ENCODE assay signal across 27 cellular contexts in genomic region chr6:125138083-125138482, GRCh38.
"Had no signal": no experiment of that assay in that cellular context is flagged by ENCODE, and none has a peak within 500 bp of the region (broad histone marks: within the 10 kb centered on the region; RNA-seq: fewer than 3 reads in every experiment).

No MANE protein-coding gene starts in this region.

- H3K4me1 ChIP-seq: stomach, suprapubic skin, testis, thyroid gland, tibial nerve, transverse colon, upper lobe of left lung, upper lobe of right lung, uterus, vagina had no signal

- H3K27me3 Mint-ChIP-seq: stimulated activated memory B cell treated with anti-CD40 and anti-IgM and Interleukin-4, amounts not matched to agents 10 μg/mL and 1 μg/mL and 100 μg/mL, for 72 hours; stimulated activated naive CD8-positive, alpha-beta T cell treated with anti-CD3 and anti-CD28 coated beads, Interleukin-15, amount 100 ng/mL, for 72 hours had no signal

- H3K27ac Mint-ChIP-seq: stimulated activated effector memory CD8-positive, alpha-beta T cell treated with anti-CD3 and anti-CD28 coated beads, Interleukin-12 subunit alpha, Interleukin-12 subunit beta, amount 100 ng/mL, for 72 hours; stimulated activated memory B cell treated with anti-CD40 and anti-IgM and Interleukin-4, amounts not matched to agents 10 μg/mL and 1 μg/mL and 100 μg/mL, for 72 hours; stimulated activated naive B cell treated with anti-CD40 and anti-IgM and Interleukin-4, amounts not matched to agents 10 μg/mL and 1 μg/mL and 100 μg/mL, for 72 hours; stimulated activated naive CD8-positive, alpha-beta T cell treated with anti-CD3 and anti-CD28 coated beads, Interleukin-15, amount 100 ng/mL, for 72 hours; stimulated activated naive CD8-positive, alpha-beta T cell treated with anti-CD3 and anti-CD28 coated beads, Interleukin-15, Interleukin-2, amounts not matched to agents 100 ng/mL and 50 ng/mL, for 24 hours had no signal

- DNase-seq: stimulated activated CD4-positive, alpha-beta T cell treated with anti-CD3 and anti-CD28 coated beads, Interleukin-2, amount 100 ng/mL, for 48 hours; stimulated activated CD4-positive, alpha-beta T cell treated with anti-CD3 and anti-CD28 coated beads, Interleukin-4, amount 100 ng/mL, for 1 hour; stimulated activated CD4-positive, alpha-beta T cell treated with anti-CD3 and anti-CD28 coated beads, Interleukin-4, amount 100 ng/mL, for 24 hours; stimulated activated CD4-positive, alpha-beta T cell treated with anti-CD3 and anti-CD28 coated beads, Interleukin-4, amount 100 ng/mL, for 4 hours; stimulated activated CD8-positive, alpha-beta memory T cell treated with anti-CD3 and anti-CD28 coated beads, Interleukin-4, amount 100 ng/mL, for 48 hours; stimulated activated naive B cell treated with anti-CD40 and anti-IgM and Interleukin-4, amounts not matched to agents 10 μg/mL and 1 μg/mL and 100 μg/mL, for 72 hours; stimulated activated naive CD4-positive, alpha-beta T cell; stimulated activated naive CD4-positive, alpha-beta T cell treated with Interleukin-2 at 50 U/mL for 16 hours; stimulated activated naive CD8-positive, alpha-beta T cell treated with anti-CD3 and anti-CD28 coated beads, Interleukin-15, amount 100 ng/mL, for 72 hours; stimulated activated naive CD8-positive, alpha-beta T cell treated with anti-CD3 and anti-CD28 coated beads, Interleukin-15, Interleukin-2, amounts not matched to agents 100 U/mL and 50 U/mL, for 24 hours; stomach; substantia nigra; testis; thyroid gland; tibial artery; transverse colon; trophoblast cell; upper lobe of left lung; upper lobe of right lung; uterus had no signal

- H3K27ac ChIP-seq: stomach, suprapubic skin, testis, thoracic aorta, thyroid gland, tibial nerve, transverse colon, upper lobe of left lung, upper lobe of right lung, uterus, vagina had no signal

- H3K9me3 Mint-ChIP-seq: stimulated activated effector memory CD8-positive, alpha-beta T cell treated with anti-CD3 and anti-CD28 coated beads, Interleukin-12 subunit alpha, Interleukin-12 subunit beta, amount 100 ng/mL, for 72 hours; stimulated activated memory B cell treated with anti-CD40 and anti-IgM and Interleukin-4, amounts not matched to agents 10 μg/mL and 1 μg/mL and 100 μg/mL, for 72 hours; stimulated activated naive CD8-positive, alpha-beta T cell treated with anti-CD3 and anti-CD28 coated beads, Interleukin-15, amount 100 ng/mL, for 72 hours; stimulated activated naive CD8-positive, alpha-beta T cell treated with anti-CD3 and anti-CD28 coated beads, Interleukin-15, Interleukin-2, amounts not matched to agents 100 ng/mL and 50 ng/mL, for 24 hours had no signal

- H3K4me1 Mint-ChIP-seq: stimulated activated effector memory CD8-positive, alpha-beta T cell treated with anti-CD3 and anti-CD28 coated beads, Interleukin-12 subunit alpha, Interleukin-12 subunit beta, amount 100 ng/mL, for 72 hours; stimulated activated memory B cell treated with anti-CD40 and anti-IgM and Interleukin-4, amounts not matched to agents 10 μg/mL and 1 μg/mL and 100 μg/mL, for 72 hours; stimulated activated naive B cell treated with anti-CD40 and anti-IgM and Interleukin-4, amounts not matched to agents 10 μg/mL and 1 μg/mL and 100 μg/mL, for 72 hours; stimulated activated naive CD8-positive, alpha-beta T cell treated with anti-CD3 and anti-CD28 coated beads, Interleukin-15, amount 100 ng/mL, for 72 hours had no signal

- H3K36me3 Mint-ChIP-seq: stimulated activated effector memory CD8-positive, alpha-beta T cell treated with anti-CD3 and anti-CD28 coated beads, Interleukin-12 subunit alpha, Interleukin-12 subunit beta, amount 100 ng/mL, for 72 hours; stimulated activated memory B cell treated with anti-CD40 and anti-IgM and Interleukin-4, amounts not matched to agents 10 μg/mL and 1 μg/mL and 100 μg/mL, for 72 hours; stimulated activated naive B cell treated with anti-CD40 and anti-IgM and Interleukin-4, amounts not matched to agents 10 μg/mL and 1 μg/mL and 100 μg/mL, for 72 hours had no signal

- H3K4me3 ChIP-seq: stomach, suprapubic skin, testis, thoracic aorta, thyroid gland, tibial artery, tibial nerve, transverse colon, upper lobe of left lung, upper lobe of right lung, uterus, vagina had no signal

- H3K36me3 ChIP-seq: stomach, suprapubic skin, thoracic aorta, thyroid gland, tibial artery, tibial nerve, transverse colon, upper lobe of left lung, upper lobe of right lung, uterus, vagina had no signal

- H3K27me3 ChIP-seq: stomach, suprapubic skin, testis, thyroid gland, tibial artery, tibial nerve, transverse colon, upper lobe of left lung, upper lobe of right lung, uterus, vagina had no signal

- ATAC-seq: stimulated activated effector memory CD8-positive, alpha-beta T cell treated with anti-CD3 and anti-CD28 coated beads, Interleukin-12 subunit alpha, Interleukin-12 subunit beta, amount 100 ng/mL, for 72 hours; stimulated activated memory B cell treated with anti-CD40 and anti-IgM and Interleukin-4, amounts not matched to agents 10 μg/mL and 1 μg/mL and 100 μg/mL, for 72 hours; stimulated activated naive B cell treated with anti-CD40 and anti-IgM and Interleukin-4, amounts not matched to agents 10 μg/mL and 1 μg/mL and 100 μg/mL, for 72 hours; stimulated activated naive CD8-positive, alpha-beta T cell treated with anti-CD3 and anti-CD28 coated beads, Interleukin-15, amount 100 ng/mL, for 72 hours; stimulated activated naive CD8-positive, alpha-beta T cell treated with anti-CD3 and anti-CD28 coated beads, Interleukin-15, Interleukin-2, amounts not matched to agents 100 U/mL and 50 U/mL, for 24 hours; upper lobe of right lung had no signal

- H3K4me3 Mint-ChIP-seq: stimulated activated effector memory CD8-positive, alpha-beta T cell treated with anti-CD3 and anti-CD28 coated beads, Interleukin-12 subunit alpha, Interleukin-12 subunit beta, amount 100 ng/mL, for 72 hours; stimulated activated memory B cell treated with anti-CD40 and anti-IgM and Interleukin-4, amounts not matched to agents 10 μg/mL and 1 μg/mL and 100 μg/mL, for 72 hours; stimulated activated naive B cell treated with anti-CD40 and anti-IgM and Interleukin-4, amounts not matched to agents 10 μg/mL and 1 μg/mL and 100 μg/mL, for 72 hours; stimulated activated naive CD8-positive, alpha-beta T cell treated with anti-CD3 and anti-CD28 coated beads, Interleukin-15, amount 100 ng/mL, for 72 hours; stimulated activated naive CD8-positive, alpha-beta T cell treated with anti-CD3 and anti-CD28 coated beads, Interleukin-15, Interleukin-2, amounts not matched to agents 100 ng/mL and 50 ng/mL, for 24 hours had no signal

- H3K9me3 ChIP-seq: stomach, suprapubic skin, testis, thoracic aorta, thyroid gland, tibial artery, tibial nerve, transverse colon, upper lobe of left lung, upper lobe of right lung, uterus, vagina had no signal
